Comparison of ENCODE assay signal across 8 cellular contexts in genomic region chr3:176939022-176939817, GRCh38.
DNase-seq lines count a peak whose midpoint lies in the region; ATAC-seq and TF ChIP-seq lines count a peak whose summit lies in the region.

No MANE protein-coding gene starts in this region.

- TF ChIP-seq POLR2A in erythroblast (IDR thresholded peaks at IDR 0.05; ENCODE audit: low read length) = no peak

- POLR2A ChIA-PET in naive thymus-derived CD8-positive, alpha-beta T cell (lab: Charles Lee) = no interaction called here

- peaks cover 0 to 6% (median 0%) of the 10 kb centered on the region in 9 donors for H3K9me3 Mint-ChIP-seq in naive thymus-derived CD8-positive, alpha-beta T cell

- H3K36me3 Mint-ChIP-seq in naive thymus-derived CD8-positive, alpha-beta T cell = no peaks in the 10 kb centered on the region

- peaks cover 0 to 2% (median 0%) of the 10 kb centered on the region in 4 donors for H3K4me1 Mint-ChIP-seq in naive thymus-derived CD8-positive, alpha-beta T cell

- DNase-seq in DMS153 treated with DMSO at 0.1 percent for 48 hours (lab: John Stamatoyannopoulos, UW; ENCODE audit: unreplicated experiment) = peak; percentile 95
- peak; percentile 82 for DNase-seq in NCI-H2227 treated with DMSO at 0.1 percent for 48 hours (lab: John Stamatoyannopoulos, UW)
- DNase-seq in erythroblast (lab: John Stamatoyannopoulos, UW) = peak; percentile 67 to 73
- peak in 8 of 10 donors; percentile 4 to 53 (median 26) for DNase-seq in naive thymus-derived CD8-positive, alpha-beta T cell
- DNase-seq in cortex of kidney (lab: John Stamatoyannopoulos, UW) = no peak

- H3K27me3 Mint-ChIP-seq in naive thymus-derived CD8-positive, alpha-beta T cell = peaks cover 0 to 8% (median 3%) of the 10 kb centered on the region in 5 donors

- TF ChIP-seq CTCF in WI38 (IDR thresholded peaks at IDR 0.05; ENCODE audit: low read depth, low read length) = peak; percentile 60

- peak; percentile 96 for ATAC-seq in GM19372 (IDR thresholded peaks at IDR 0.05; ENCODE audit: low read depth, unreplicated experiment)
- peak; percentile 99 for ATAC-seq in HG03342 (IDR thresholded peaks at IDR 0.05; ENCODE audit: unreplicated experiment)
- ATAC-seq in naive thymus-derived CD8-positive, alpha-beta T cell = peak; percentile 63 to 70

- no peak overlapping the region for H3K4me3 Mint-ChIP-seq in naive thymus-derived CD8-positive, alpha-beta T cell

- H3K4me3 ChIP-seq in WI38 (ENCODE audit: low read depth, low read length) = no peak overlapping the region

- no peak overlapping the region for H3K27ac Mint-ChIP-seq in naive thymus-derived CD8-positive, alpha-beta T cell
